Comparison of ENCODE assay signal across 10 cellular contexts in genomic region chr12:132493482-132494178, GRCh38. TPM values are rescaled to one million over a fixed set of nuclear protein-coding genes. Genes with fewer than 3 reads are reported as not detected.
A peak's percentile ranks its signal among the peaks of the same experiment; 100 is the strongest.
DNase-seq lines count a peak whose midpoint lies in the region; ATAC-seq and TF ChIP-seq lines count a peak whose summit lies in the region.
"Had no signal": no experiment of that assay in that cellular context is flagged by ENCODE, and none has a peak within 500 bp of the region (broad histone marks: within the 10 kb centered on the region; RNA-seq: fewer than 3 reads in every experiment).

No MANE protein-coding gene starts in this region.

- TF ChIP-seq POLR2A in right lobe of liver (IDR thresholded peaks at IDR 0.05) (no peak), thyroid gland (IDR thresholded peaks at IDR 0.05) (no peak), spleen (IDR thresholded peaks at IDR 0.05) (no peak)

- DNase-seq in activated naive CD4-positive, alpha-beta T cell treated with anti-CD3 and anti-CD28 coated beads, Interleukin-2, amount 50 U/mL, for 16 hours, result no peak
- DNase-seq in right lobe of liver, result no peak
- no peak for DNase-seq in substantia nigra (lab: John Stamatoyannopoulos, UW)
- no peak for DNase-seq in thyroid gland
- DNase-seq in spleen, result no peak
- DNase-seq in activated naive CD4-positive, alpha-beta T cell (lab: John Stamatoyannopoulos, UW), result no peak
- DNase-seq: NCI-H1092 had no signal

- H3K4me3 ChIP-seq in right lobe of liver, result peak overlapping the region in 1 of 3 donors; percentile 19
- no peak overlapping the region for H3K4me3 ChIP-seq in thyroid gland (replicated peaks in 1 of 3)
- H3K4me3 ChIP-seq in spleen, result peak overlapping the region in 1 of 8 donors; percentile 90
- H3K4me3 ChIP-seq: HAP-1 had no signal

- intact Hi-C loops in right lobe of liver (cut with DNase I), result no loop called here
- intact Hi-C loops in thyroid gland (cut with DNase I), result loop anchor here (10.0 kb wide), 1 partner anchor 349 kb away; the partner anchor contains the start of genes DDX51 and NOC4L
- intact Hi-C loops in spleen (cut with DNase I; ENCODE audit: low total_unique reads), result no loop called here

- H3K9me3 Mint-ChIP-seq in activated naive CD4-positive, alpha-beta T cell treated with anti-CD3 and anti-CD28 coated beads, Interleukin-2, amount 50 U/mL, for 24 hours, result no peaks in the 10 kb centered on the region

- H3K27ac Mint-ChIP-seq in activated naive CD4-positive, alpha-beta T cell treated with anti-CD3 and anti-CD28 coated beads, Interleukin-2, amount 50 U/mL, for 24 hours, result peak overlapping the region; percentile 30

- ATAC-seq in right lobe of liver, result peak; percentile 9 to 60 (median 46)

- H3K27ac ChIP-seq in VCaP (peak overlapping the region; percentile 98), right lobe of liver (no peak overlapping the region), substantia nigra (ENCODE audit: low read depth, low read length, poor library complexity, severe bottlenecking) (peak overlapping the region; percentile 35), thyroid gland (no peak overlapping the region), spleen (peak overlapping the region in 4 of 8 donors; percentile 11 to 83 (median 80))

- no peaks in the 10 kb centered on the region for H3K36me3 Mint-ChIP-seq in activated naive CD4-positive, alpha-beta T cell treated with anti-CD3 and anti-CD28 coated beads, Interleukin-2, amount 50 U/mL, for 24 hours

- H3K4me1 ChIP-seq in right lobe of liver (peaks cover 0 to 61% (median 29%) of the 10 kb centered on the region in 4 donors), thyroid gland (peaks cover 38 to 63% of the 10 kb centered on the region in 2 donors), spleen (peaks cover 72 to 90% (median 88%) of the 10 kb centered on the region in 6 donors)

- no peaks in the 10 kb centered on the region for H3K27me3 ChIP-seq in right lobe of liver
- no peaks in the 10 kb centered on the region for H3K27me3 ChIP-seq in thyroid gland
- no peaks in the 10 kb centered on the region for H3K27me3 ChIP-seq in spleen (replicated peaks in 1 of 7)

- H3K4me1 Mint-ChIP-seq in activated naive CD4-positive, alpha-beta T cell treated with anti-CD3 and anti-CD28 coated beads, Interleukin-2, amount 50 U/mL, for 24 hours, result peaks cover 65% of the 10 kb centered on the region

- TF ChIP-seq CTCF in VCaP (conservative IDR thresholded peaks at IDR 0.05), result no peak
- no peak for TF ChIP-seq CTCF in right lobe of liver (IDR thresholded peaks at IDR 0.05)
- no peak for TF ChIP-seq CTCF in thyroid gland (IDR thresholded peaks at IDR 0.05)
- no peak for TF ChIP-seq CTCF in spleen (IDR thresholded peaks at IDR 0.05 in 8 of 11, conservative IDR thresholded peaks at IDR 0.05 in 3 of 11)

- H3K27me3 Mint-ChIP-seq in activated naive CD4-positive, alpha-beta T cell treated with anti-CD3 and anti-CD28 coated beads, Interleukin-2, amount 50 U/mL, for 24 hours, result no peaks in the 10 kb centered on the region

- WGBS in right lobe of liver (ENCODE audit: insufficient coverage, low coverage, low lambda C conversion rate, missing lambda C conversion rate), result 32% methylated on average over 6 of the region's 18 CpGs
- WGBS in thyroid gland, 2 donors, result 79 to 81% methylated on average over 11 to 16 of the region's 18 CpGs
- 83 to 87% (median 86%) methylated on average over 9 to 18 of the region's 18 CpGs for WGBS in spleen, 5 donors

- H3K36me3 ChIP-seq in right lobe of liver (no peaks in the 10 kb centered on the region), thyroid gland (no peaks in the 10 kb centered on the region), spleen (peaks cover 0 to 19% (median 0%) of the 10 kb centered on the region in 6 donors)
- H3K36me3 ChIP-seq: HAP-1 had no signal

- peak overlapping the region; percentile 42 for H3K4me3 Mint-ChIP-seq in activated naive CD4-positive, alpha-beta T cell treated with anti-CD3 and anti-CD28 coated beads, Interleukin-2, amount 50 U/mL, for 24 hours

- H3K9me3 ChIP-seq in right lobe of liver (no peaks in the 10 kb centered on the region), thyroid gland (no peaks in the 10 kb centered on the region), spleen (no peaks in the 10 kb centered on the region)
- H3K9me3 ChIP-seq: HAP-1 had no signal

RNA-seq across cellular contexts. Expression of gene FBRSL1, which starts 3.7 kb away (rescaled TPM):
- total RNA-seq in right lobe of liver (10 to 100 TPM; 16.2 to 27.6 (median 23.3) TPM), thyroid gland (10 to 100 TPM in 2 of 4 donors, 1 to 10 TPM in 2; 9.2 to 19.7 (median 12.0) TPM), spleen (100 to 1,000 TPM in 1 of 7 donors, 10 to 100 TPM in 6; 28.3 to 161 (median 60.4) TPM)
- polyA plus RNA-seq in spleen, result 10 to 100 TPM; 14.3 to 40.3 (median 22.3) TPM

Comparison
In these comparisons a context has a peak if more than half of its experiments do, and no peak if none do; other contexts are left out.
1. H3K27ac ChIP-seq: peak in VCaP (single experiment) and substantia nigra (single experiment); none in right lobe of liver (0 of 3) and thyroid gland (0 of 3).